6 cellular contexts compared by ENCODE assay signal in genomic region chr11:71750908-71751307, GRCh38.
DNase-seq lines count a peak whose midpoint lies in the region; ATAC-seq and TF ChIP-seq lines count a peak whose summit lies in the region.
"Not testable (repeated sequence)": the region's sequence is repeated elsewhere in the genome, so short reads cannot be mapped to it uniquely, and the experiment has no call there.

No MANE protein-coding gene starts in this region.

- POLR2A ChIA-PET in WTC11 (lab: Charles Lee), result not testable (repeated sequence)

- H3K18ac ChIP-seq in H9 (ENCODE audit: insufficient read length, low read depth, low read length); mesendoderm (ENCODE audit: low read length): not testable (repeated sequence)

- not testable (repeated sequence) for H3K4me1 ChIP-seq in H9 (ENCODE audit: insufficient read depth, low read length); foreskin keratinocyte; mesendoderm (ENCODE audit: control insufficient read depth, low read depth, low read length)

- H3K36me3 ChIP-seq in mesendoderm (ENCODE audit: control insufficient read depth, insufficient read depth, low read length), result not testable (repeated sequence)

- H3K56ac ChIP-seq in H9 (ENCODE audit: insufficient read length, low read depth, low read length), result not testable (repeated sequence)
- H3K56ac ChIP-seq in mesendoderm (ENCODE audit: low read length), result peak overlapping the region; percentile 67

- not testable (repeated sequence) for H2BK5ac ChIP-seq in H9 (ENCODE audit: insufficient read length, low read length); mesendoderm (ENCODE audit: low read length)

- H3K9me3 ChIP-seq in H9 (ENCODE audit: control insufficient read depth, low read depth, low read length), result not testable (repeated sequence)

- H3K79me1 ChIP-seq in H9 (ENCODE audit: insufficient read depth, low read depth, low read length, poor library complexity, severe bottlenecking); mesendoderm (ENCODE audit: low read length): not testable (repeated sequence)

- not testable (repeated sequence) for DNase-seq in H9; foreskin keratinocyte; mesendoderm; type B pancreatic cell (ENCODE audit: extremely low spot score, unreplicated experiment)
- DNase-seq in WTC11 (ENCODE audit: low spot score), result peak; percentile 28
- peak; percentile 17 for DNase-seq in osteocyte (ENCODE audit: extremely low spot score, unreplicated experiment)

- CTCF ChIA-PET in WTC11 (lab: Charles Lee), result not testable (repeated sequence)

- not testable (repeated sequence) for H3K27ac Mint-ChIP-seq in H9; osteocyte (ENCODE audit: unreplicated experiment); type B pancreatic cell
- H3K27ac Mint-ChIP-seq in WTC11, result 0 out of 2 replicates have a peak overlapping the region, but pooled peaks have one; percentile 38

- H3K4ac ChIP-seq in H9 (ENCODE audit: low read depth, low read length), result not testable (repeated sequence)
- H3K4ac ChIP-seq in mesendoderm (ENCODE audit: low read depth, low read length), result peak overlapping the region; percentile 55

- H3K4me1 Mint-ChIP-seq in H9 (peaks cover 45 to 52% of the 10 kb centered on the region in 2 experiments), WTC11 (peaks cover 49% of the 10 kb centered on the region)
- H3K4me1 Mint-ChIP-seq in osteocyte (ENCODE audit: unreplicated experiment); type B pancreatic cell (ENCODE audit: unreplicated experiment): not testable (repeated sequence)

- not testable (repeated sequence) for H3K23me2 ChIP-seq in H9 (ENCODE audit: insufficient read length, low read depth, low read length, poor library complexity, severe bottlenecking)

- not testable (repeated sequence) for H2BK120ac ChIP-seq in H9 (ENCODE audit: low read depth, low read length, poor library complexity, severe bottlenecking); mesendoderm (ENCODE audit: low read depth, low read length)

- not testable (repeated sequence) for H4K91ac ChIP-seq in H9 (ENCODE audit: insufficient read length, low read depth, low read length)

- not testable (repeated sequence) for H3K4me2 ChIP-seq in H9 (ENCODE audit: insufficient read depth, insufficient read length, low read length); mesendoderm (ENCODE audit: low read length)

- not testable (repeated sequence) for ATAC-seq in WTC11, foreskin keratinocyte

- WGBS in H9 (ENCODE audit: extremely low coverage, insufficient read length, low lambda C conversion rate), result no CpG with 5 or more reads among the region's 11 CpGs
- no CpG with 5 or more reads among the region's 11 CpGs for WGBS in mesendoderm (ENCODE audit: extremely low coverage, insufficient coverage, low lambda C conversion rate)

- TF ChIP-seq CTCF in H9 (conservative IDR thresholded peaks at IDR 0.05) (peak; percentile 37; the same call in 1 of the 3 replicates), foreskin keratinocyte (conservative IDR thresholded peaks at IDR 0.05) (peak; percentile 16), type B pancreatic cell (conservative IDR thresholded peaks at IDR 0.05) (peak; percentile 33)
- TF ChIP-seq CTCF in WTC11 (IDR thresholded peaks at IDR 0.05); osteocyte (IDR thresholded peaks at IDR 0.05): not testable (repeated sequence)

- H3K9ac ChIP-seq in H9 (ENCODE audit: extremely low read depth, insufficient read length, low read length); mesendoderm (ENCODE audit: low read length): not testable (repeated sequence)

- not testable (repeated sequence) for H3K9me3 Mint-ChIP-seq in H9; WTC11; osteocyte (ENCODE audit: unreplicated experiment); type B pancreatic cell

- H3K36me3 Mint-ChIP-seq in H9 (ENCODE audit: insufficient read depth in 1 of 3, low read depth in 3 of 3); WTC11; osteocyte (ENCODE audit: unreplicated experiment); type B pancreatic cell: not testable (repeated sequence)

- not testable (repeated sequence) for H3K23ac ChIP-seq in H9 (ENCODE audit: insufficient read length, low read depth, low read length); mesendoderm (ENCODE audit: low read length)

- not testable (repeated sequence) for H2AK5ac ChIP-seq in H9 (ENCODE audit: insufficient read length, low read length); mesendoderm (ENCODE audit: low read length)

- not testable (repeated sequence) for H4K8ac ChIP-seq in H9 (replicated peaks; ENCODE audit: insufficient read length, low read depth, low read length); mesendoderm (ENCODE audit: low read depth, low read length)

- H3K14ac ChIP-seq in H9 (ENCODE audit: insufficient read depth, low read length), result not testable (repeated sequence)

- H2BK15ac ChIP-seq in H9 (ENCODE audit: low read depth, low read length); mesendoderm (replicated peaks; ENCODE audit: low read depth): not testable (repeated sequence)

- not testable (repeated sequence) for H3K4me3 Mint-ChIP-seq in H9; WTC11; osteocyte (ENCODE audit: unreplicated experiment); type B pancreatic cell

- not testable (repeated sequence) for H3K27ac ChIP-seq in H9 (ENCODE audit: insufficient read length, low read depth, low read length); foreskin keratinocyte
- peak overlapping the region; percentile 57 for H3K27ac ChIP-seq in mesendoderm (ENCODE audit: low read depth, low read length)

- not testable (repeated sequence) for H3K27me3 ChIP-seq in H9 (ENCODE audit: insufficient read depth, low read length); mesendoderm (ENCODE audit: insufficient read depth, low read length, poor library complexity)
- H3K27me3 ChIP-seq in foreskin keratinocyte, result peaks cover 30% of the 10 kb centered on the region

- H3T11ph ChIP-seq in H9 (ENCODE audit: low read length), result not testable (repeated sequence)

- not testable (repeated sequence) for H2AFZ ChIP-seq in H9 (ENCODE audit: low read length)

- not testable (repeated sequence) for H4K20me1 ChIP-seq in H9 (ENCODE audit: control insufficient read depth, insufficient read depth, insufficient read length)

- H3K79me2 ChIP-seq in H9 (ENCODE audit: insufficient read depth, low read length); mesendoderm (ENCODE audit: control insufficient read depth, insufficient read depth, low read length): not testable (repeated sequence)

- H2BK12ac ChIP-seq in H9 (ENCODE audit: insufficient read length, low read depth, low read length), result not testable (repeated sequence)

- not testable (repeated sequence) for H3K27me3 Mint-ChIP-seq in H9 (ENCODE audit: low read depth); WTC11 (ENCODE audit: low read depth)
- H3K27me3 Mint-ChIP-seq in osteocyte (ENCODE audit: unreplicated experiment), result peaks cover 47% of the 10 kb centered on the region
- peaks cover 51% of the 10 kb centered on the region for H3K27me3 Mint-ChIP-seq in type B pancreatic cell

- not testable (repeated sequence) for H4K5ac ChIP-seq in H9 (ENCODE audit: insufficient read length, low read depth, low read length); mesendoderm (ENCODE audit: low read length)

- H2BK20ac ChIP-seq in H9 (ENCODE audit: low read depth, low read length, poor library complexity, severe bottlenecking), result not testable (repeated sequence)

- H3K4me3 ChIP-seq in mesendoderm (ENCODE audit: low read length), result not testable (repeated sequence)
